Comparison of ENCODE assay signal across 21 cellular contexts in genomic region chrX:13700380-13700779, GRCh38.
"Had no signal": no experiment of that assay in that cellular context is flagged by ENCODE, and none has a peak within 500 bp of the region (broad histone marks: within the 10 kb centered on the region; RNA-seq: fewer than 3 reads in every experiment).

No MANE protein-coding gene starts in this region.

- H3K4me3 ChIP-seq: esophagus squamous epithelium, hepatocyte, spleen, thoracic aorta, transverse colon had no signal

- H3K27ac ChIP-seq: epithelial cell of prostate, neutrophil, thoracic aorta had no signal

- DNase-seq: effector memory CD4-positive, alpha-beta T cell; esophagus squamous epithelium; foreskin melanocyte; head of caudate nucleus; left colon; left ventricle myocardium superior; mesendoderm; naive B cell; spleen; stimulated activated CD4-positive, alpha-beta T cell treated with anti-CD3 and anti-CD28 coated beads, Interleukin-15, amount 100 ng/mL, for 24 hours; stimulated activated CD4-positive, alpha-beta T cell treated with anti-CD3 and anti-CD28 coated beads, Interleukin-1b, Interleukin-23, amount 100 ng/mL, for 48 hours; stimulated activated CD4-positive, alpha-beta T cell treated with anti-CD3 and anti-CD28 coated beads, Interleukin-4, amount 100 ng/mL, for 4 hours; stimulated activated naive B cell treated with anti-CD40 and anti-IgM and Interleukin-4, amounts not matched to agents 10 μg/mL and 1 μg/mL and 100 μg/mL, for 72 hours; stimulated activated naive CD8-positive, alpha-beta T cell treated with anti-CD3 and anti-CD28 coated beads, Interleukin-15, amount 100 ng/mL, for 72 hours; transverse colon had no signal

- H3K27me3 ChIP-seq: esophagus squamous epithelium, hepatocyte, neutrophil, transverse colon had no signal

- H3K4me2 ChIP-seq: hepatocyte had no signal

- FAIRE-seq: endometrium had no signal

- ATAC-seq: left colon; left ventricle myocardium superior; sciatic nerve; stimulated activated naive B cell treated with anti-CD40 and anti-IgM and Interleukin-4, amounts not matched to agents 10 μg/mL and 1 μg/mL and 100 μg/mL, for 72 hours; stimulated activated naive CD8-positive, alpha-beta T cell treated with anti-CD3 and anti-CD28 coated beads, Interleukin-15, amount 100 ng/mL, for 72 hours had no signal

- H2AFZ ChIP-seq: hepatocyte had no signal

- H3K9me3 ChIP-seq: esophagus squamous epithelium, neutrophil, spleen, thoracic aorta, transverse colon had no signal

- H3K36me3 ChIP-seq: esophagus squamous epithelium, neutrophil, thoracic aorta, transverse colon had no signal
